In genomic region chr17:41915566-41915965, GRCh38 we compare ENCODE assay signal across 16 cellular contexts. TPM values are rescaled to one million over a fixed set of nuclear protein-coding genes. Genes with fewer than 3 reads are reported as not detected.
DNase-seq lines count a peak whose midpoint lies in the region; ATAC-seq, FAIRE-seq and TF ChIP-seq lines count a peak whose summit lies in the region.
"Had no signal": no experiment of that assay in that cellular context is flagged by ENCODE, and none has a peak within 500 bp of the region (broad histone marks: within the 10 kb centered on the region; RNA-seq: fewer than 3 reads in every experiment).

No MANE protein-coding gene starts in this region.

- POLR2A ChIA-PET in A549 (lab: Yijun Ruan, JAX), result no interaction called here

- H3K4me3 Mint-ChIP-seq in activated naive CD8-positive, alpha-beta T cell treated with anti-CD3 and anti-CD28 coated beads, Interleukin-2, amount 50 U/mL, for 24 hours, result peak overlapping the region; percentile 19

- TF ChIP-seq CTCF in A549 (IDR thresholded peaks at IDR 0.05), result no peak
- TF ChIP-seq CTCF in DND-41 (IDR thresholded peaks at IDR 0.05; ENCODE audit: borderline replicate concordance, extremely low read depth, low read length, poor library complexity, severe bottlenecking), result no peak
- no peak for TF ChIP-seq CTCF in keratinocyte (optimal IDR thresholded peaks at IDR 0.05 in 1 of 3, IDR thresholded peaks at IDR 0.05 in 1 of 3, conservative IDR thresholded peaks at IDR 0.05 in 1 of 3; ENCODE audit: extremely low read depth in 1 of 3, insufficient read depth in 2 of 3, low read length in 3 of 3)
- no peak for TF ChIP-seq CTCF in psoas muscle (IDR thresholded peaks at IDR 0.05)
- TF ChIP-seq CTCF in foreskin fibroblast (IDR thresholded peaks at IDR 0.05; ENCODE audit: low read depth, low read length), result no peak
- no peak for TF ChIP-seq CTCF in tibial artery (IDR thresholded peaks at IDR 0.05)

- H3K9me3 ChIP-seq in A549 (no peaks in the 10 kb centered on the region), DND-41 (ENCODE audit: insufficient read depth, low read length, severe bottlenecking) (no peaks in the 10 kb centered on the region), keratinocyte (ENCODE audit: control insufficient read depth, low read depth, low read length) (no peaks in the 10 kb centered on the region), psoas muscle (no peaks in the 10 kb centered on the region), tibial artery (no peaks in the 10 kb centered on the region)
- H3K9me3 ChIP-seq: mucosa of descending colon had no signal

- peak overlapping the region; percentile 94 for H3K4me3 ChIP-seq in A549
- H3K4me3 ChIP-seq in DND-41 (ENCODE audit: low read depth in 1 of 2, low read length in 2 of 2), result no peak overlapping the region
- H3K4me3 ChIP-seq in keratinocyte (ENCODE audit: control insufficient read depth in 2 of 3, extremely low read depth in 1 of 3, insufficient read depth in 2 of 3, low read depth in 1 of 3, low read length in 3 of 3), result no peak overlapping the region
- no peak overlapping the region for H3K4me3 ChIP-seq in psoas muscle
- no peak overlapping the region for H3K4me3 ChIP-seq in foreskin fibroblast (ENCODE audit: low read depth in 1 of 2, low read length in 2 of 2)
- no peak overlapping the region for H3K4me3 ChIP-seq in tibial artery
- H3K4me3 ChIP-seq: mucosa of descending colon had no signal

- dilution Hi-C loops in keratinocyte (cut with MboI; ENCODE audit: extremely low pct_ligation_motif_present, low sequenced_read_pairs), result no loop called here

- CTCF ChIA-PET in A549 (lab: Yijun Ruan, JAX), result interaction anchor here (0.6 to 11.5 kb wide), 8 partner anchors 11 to 114 kb away, joined by 3 to 111 read pairs (median 5); partner anchors contain the start of gene ODAD4

- no peak overlapping the region for H3K27ac Mint-ChIP-seq in activated naive CD8-positive, alpha-beta T cell treated with anti-CD3 and anti-CD28 coated beads, Interleukin-2, amount 50 U/mL, for 24 hours

- peaks cover 38% of the 10 kb centered on the region for H3K4me1 Mint-ChIP-seq in activated naive CD8-positive, alpha-beta T cell treated with anti-CD3 and anti-CD28 coated beads, Interleukin-2, amount 50 U/mL, for 24 hours

- H4K20me1 ChIP-seq in DND-41 (ENCODE audit: insufficient read depth, low read length) (peaks cover 73% of the 10 kb centered on the region), keratinocyte (ENCODE audit: control insufficient read depth, extremely low read depth, insufficient read depth, low read length) (peaks cover 64% of the 10 kb centered on the region)

- no peaks in the 10 kb centered on the region for H3K9me3 Mint-ChIP-seq in activated naive CD8-positive, alpha-beta T cell treated with anti-CD3 and anti-CD28 coated beads, Interleukin-2, amount 50 U/mL, for 24 hours

- H3K36me3 ChIP-seq in DND-41 (ENCODE audit: insufficient read depth, low read length), result peaks cover 59% of the 10 kb centered on the region
- peaks cover 43 to 45% of the 10 kb centered on the region in 2 experiments for H3K36me3 ChIP-seq in keratinocyte (ENCODE audit: control insufficient read depth in 2 of 2, extremely low read depth in 1 of 2, insufficient read depth in 2 of 2, low read length in 2 of 2)
- peaks cover 0 to 31% of the 10 kb centered on the region in 2 donors for H3K36me3 ChIP-seq in psoas muscle (ENCODE audit: insufficient read depth in 1 of 2, low read depth in 1 of 2)
- peaks cover 22 to 33% (median 33%) of the 10 kb centered on the region in 3 donors for H3K36me3 ChIP-seq in tibial artery

- no peak for TF ChIP-seq POLR2A in A549 (IDR thresholded peaks at IDR 0.05; ENCODE audit: low read length)

- FAIRE-seq in A549 (lab: Jason Lieb, UNC) (no peak), keratinocyte (lab: Jason Lieb, UNC) (no peak)
- FAIRE-seq: urothelium cell line had no signal

- ATAC-seq in A549, result no peak
- no peak for ATAC-seq in DND-41 (ENCODE audit: insufficient read depth, low read depth)
- ATAC-seq in activated naive CD8-positive, alpha-beta T cell treated with anti-CD3 and anti-CD28 coated beads, Interleukin-2, amount 50 U/mL, for 24 hours, result no peak
- no peak for ATAC-seq in psoas muscle
- ATAC-seq: mucosa of descending colon, sciatic nerve had no signal

- H3K9ac ChIP-seq in DND-41 (ENCODE audit: low read depth, low read length) (peak overlapping the region; percentile 17; the same call in 1 of the 2 replicates), keratinocyte (ENCODE audit: control insufficient read depth, extremely low read depth, insufficient read depth, low read length) (no peak overlapping the region)

- TF ChIP-seq RAD21 in A549 (conservative IDR thresholded peaks at IDR 0.05 in 1 of 2, IDR thresholded peaks at IDR 0.05 in 1 of 2), result no peak

- intact Hi-C loops in psoas muscle (cut with DNase I), result no loop called here
- intact Hi-C loops in tibial artery (cut with DNase I; ENCODE audit: low total_unique reads), result no loop called here

- peak overlapping the region; percentile 91 for H3K4me2 ChIP-seq in A549
- peak overlapping the region; percentile 87 for H3K4me2 ChIP-seq in DND-41 (ENCODE audit: insufficient read depth, low read length)
- peak overlapping the region; percentile 7 for H3K4me2 ChIP-seq in keratinocyte (ENCODE audit: control insufficient read depth, extremely low read depth, insufficient read depth, low read depth, low read length)

- 18% methylated on average over 2 of the region's 2 CpGs for WGBS in A549 (ENCODE audit: missing lambda C conversion rate)
- WGBS in psoas muscle, 3 donors, result 76 to 94% (median 80%) methylated on average over 2 of the region's 2 CpGs

- H3K27ac ChIP-seq in A549, result peak overlapping the region; percentile 93 to 96
- H3K27ac ChIP-seq in DND-41 (ENCODE audit: low read length), result no peak overlapping the region
- H3K27ac ChIP-seq in keratinocyte (ENCODE audit: control insufficient read depth, insufficient read depth, low read length), result no peak overlapping the region
- H3K27ac ChIP-seq in psoas muscle, result no peak overlapping the region
- no peak overlapping the region for H3K27ac ChIP-seq in tibial artery

- no peaks in the 10 kb centered on the region for H3K27me3 Mint-ChIP-seq in activated naive CD8-positive, alpha-beta T cell treated with anti-CD3 and anti-CD28 coated beads, Interleukin-2, amount 50 U/mL, for 24 hours

- peaks cover 80% of the 10 kb centered on the region for H3K4me1 ChIP-seq in A549
- peaks cover 34% of the 10 kb centered on the region for H3K4me1 ChIP-seq in DND-41 (ENCODE audit: insufficient read depth, low read length)
- peaks cover 34% of the 10 kb centered on the region for H3K4me1 ChIP-seq in keratinocyte (ENCODE audit: control insufficient read depth, extremely low read depth, insufficient read depth, low read length)
- H3K4me1 ChIP-seq in psoas muscle, result peaks cover 15% of the 10 kb centered on the region
- H3K4me1 ChIP-seq in tibial artery, result peaks cover 0 to 41% (median 20%) of the 10 kb centered on the region in 4 donors

- H3K36me3 Mint-ChIP-seq in activated naive CD8-positive, alpha-beta T cell treated with anti-CD3 and anti-CD28 coated beads, Interleukin-2, amount 50 U/mL, for 24 hours (ENCODE audit: low read depth), result peaks cover 37% of the 10 kb centered on the region

- H3K27me3 ChIP-seq in DND-41 (ENCODE audit: insufficient read depth, low read length, poor library complexity) (no peaks in the 10 kb centered on the region), keratinocyte (ENCODE audit: control insufficient read depth, extremely low read depth, insufficient read depth, low read length) (no peaks in the 10 kb centered on the region), psoas muscle (ENCODE audit: insufficient read depth in 3 of 3, low read length in 2 of 3) (no peaks in the 10 kb centered on the region), tibial artery (no peaks in the 10 kb centered on the region)

- no peak for TF ChIP-seq EP300 in A549 (IDR thresholded peaks at IDR 0.05)

- peaks cover 8% of the 10 kb centered on the region for H3K9me1 ChIP-seq in keratinocyte (ENCODE audit: control insufficient read depth, extremely low read depth, insufficient read depth, low read length)

- no peak for DNase-seq in A549 (ENCODE audit: low read depth in 1 of 2, low spot score in 1 of 2)
- no peak for DNase-seq in DND-41
- DNase-seq in activated naive CD8-positive, alpha-beta T cell treated with anti-CD3 and anti-CD28 coated beads, Interleukin-2, amount 50 U/mL, for 24 hours, result no peak
- DNase-seq in keratinocyte (ENCODE audit: low read depth, low spot score), result no peak
- no peak for DNase-seq in psoas muscle
- no peak for DNase-seq in dedifferentiated amniotic fluid mesenchymal stem cell (ENCODE audit: extremely low spot score)
- DNase-seq in foreskin fibroblast, result no peak
- no peak for DNase-seq in tibial artery
- DNase-seq: activated CD4-positive, CD25-positive, alpha-beta regulatory T cell treated with anti-CD3 and anti-CD28 coated beads, Interleukin-2, amount 50 U/mL, for 72 hours; erythroblast; mucosa of descending colon; NCI-H1048; NCI-H510A treated with DMSO at 0.1 percent for 48 hours; SHP77 had no signal

- H3K79me2 ChIP-seq in DND-41 (ENCODE audit: insufficient read depth, low read length) (peaks cover 82% of the 10 kb centered on the region), keratinocyte (ENCODE audit: control insufficient read depth, insufficient read depth, low read length) (peaks cover 77% of the 10 kb centered on the region)

- H2AFZ ChIP-seq in DND-41 (ENCODE audit: low read depth, low read length), result no peak overlapping the region
- no peak overlapping the region for H2AFZ ChIP-seq in keratinocyte (ENCODE audit: control insufficient read depth, low read length)

RNA-seq across cellular contexts. Expression of gene ACLY, which starts 3.2 kb away (rescaled TPM):
- polyA plus RNA-seq in A549 (2011; rRNA removed), result 367 and 376 TPM in 2 replicates
- 262 and 313 TPM in 2 replicates for polyA plus RNA-seq in A549 (2012; cell fraction: cytosol; rRNA removed)
- 414 and 459 TPM in 2 replicates for polyA plus RNA-seq in A549 (2012; cell fraction: nucleus; rRNA removed)
- 337 to 355 TPM (median 344 TPM) in 3 replicates for polyA plus RNA-seq in A549 (2017; fragmentation: RNase III; extraction: RNeasy Plus Mini Kit Qiagen cat#74134 plus additional on column Dnase treatment)
- polyA minus RNA-seq in A549 (2011; rRNA and poly(A)+ RNA removed), result 672 and 786 TPM in 2 replicates
- polyA plus RNA-seq in keratinocyte, result 310 to 444 TPM (median 363 TPM) in 3 replicates
- polyA plus RNA-seq in keratinocyte (2011; ENCODE audit: low read depth), result 94.7 TPM
- 297 and 320 TPM in 2 replicates for polyA plus RNA-seq in keratinocyte (2011; cell fraction: cytosol; rRNA removed)
- polyA plus RNA-seq in keratinocyte (2011; cell fraction: nucleus; rRNA removed), result 455 and 462 TPM in 2 replicates
- 54.0 and 345 TPM in 2 replicates for polyA plus RNA-seq in keratinocyte (2012; ENCODE audit: low replicate concordance)
- 676 to 815 TPM (median 678 TPM) in 3 replicates for polyA minus RNA-seq in keratinocyte
- 655 TPM for polyA minus RNA-seq in keratinocyte (2011; cell fraction: cytosol; rRNA and poly(A)+ RNA removed)
- polyA minus RNA-seq in keratinocyte (2011; cell fraction: nucleus; rRNA and poly(A)+ RNA removed), result 479 and 627 TPM in 2 replicates
- total RNA-seq in psoas muscle, result 10 to 100 TPM; 18.6 to 24.1 (median 21.5) TPM
- polyA plus RNA-seq in psoas muscle, result 10 to 100 TPM; 10.5 to 20.5 (median 17.9) TPM

RNA-seq across cellular contexts. Expression of gene ODAD4, which starts 14.9 kb away (rescaled TPM):
- polyA plus RNA-seq in A549 (2011; rRNA removed) (2.0 and 2.3 TPM in 2 replicates), A549 (2017; fragmentation: RNase III; extraction: RNeasy Plus Mini Kit Qiagen cat#74134 plus additional on column Dnase treatment) (2.2 to 2.5 TPM (median 2.3 TPM) in 3 replicates), keratinocyte (0.07 to 0.20 TPM (median 0.17 TPM) in 3 replicates), psoas muscle (under 1 TPM; 0.31 to 0.99 (median 0.63) TPM)
- 0.47 and 0.56 TPM in 2 replicates for polyA plus RNA-seq in A549 (2012; cell fraction: cytosol; rRNA removed)
- polyA plus RNA-seq in A549 (2012; cell fraction: nucleus; rRNA removed), result 0.64 and 0.80 TPM in 2 replicates
- 2.8 TPM in 2 replicates for polyA minus RNA-seq in A549 (2011; rRNA and poly(A)+ RNA removed)
- 0.12 TPM for polyA plus RNA-seq in keratinocyte (2011; ENCODE audit: low read depth)
- 0.05 and 0.18 TPM in 2 replicates for polyA plus RNA-seq in keratinocyte (2011; cell fraction: cytosol; rRNA removed)
- 0.20 and 0.27 TPM in 2 replicates for polyA plus RNA-seq in keratinocyte (2011; cell fraction: nucleus; rRNA removed)
- polyA plus RNA-seq in keratinocyte (2012; ENCODE audit: low replicate concordance), result 0.18 TPM in 1 of 2 replicates, not detected in the other
- polyA minus RNA-seq in keratinocyte, result not detected in 3 replicates
- polyA minus RNA-seq in keratinocyte (2011; cell fraction: cytosol; rRNA and poly(A)+ RNA removed), result not detected
- not detected in 2 replicates for polyA minus RNA-seq in keratinocyte (2011; cell fraction: nucleus; rRNA and poly(A)+ RNA removed)
- under 1 TPM in 2 of 4 donors, not detected in 2; 0.17 to 0.32 TPM for total RNA-seq in psoas muscle

RNA-seq across cellular contexts. Expression of gene KLHL11, which starts 50.3 kb away (rescaled TPM):
- polyA plus RNA-seq in A549 (2011; rRNA removed) (12.7 and 13.7 TPM in 2 replicates), A549 (2017; fragmentation: RNase III; extraction: RNeasy Plus Mini Kit Qiagen cat#74134 plus additional on column Dnase treatment) (3.1 to 3.8 TPM (median 3.8 TPM) in 3 replicates), keratinocyte (4.7 to 6.7 TPM (median 5.2 TPM) in 3 replicates), psoas muscle (1 to 10 TPM; 1.1 to 6.1 (median 1.4) TPM)
- 3.3 and 4.2 TPM in 2 replicates for polyA plus RNA-seq in A549 (2012; cell fraction: cytosol; rRNA removed)
- 2.4 and 2.8 TPM in 2 replicates for polyA plus RNA-seq in A549 (2012; cell fraction: nucleus; rRNA removed)
- polyA minus RNA-seq in A549 (2011; rRNA and poly(A)+ RNA removed), result 36.7 and 42.0 TPM in 2 replicates
- polyA plus RNA-seq in keratinocyte (2011; ENCODE audit: low read depth), result 4.3 TPM
- 2.5 and 4.3 TPM in 2 replicates for polyA plus RNA-seq in keratinocyte (2011; cell fraction: cytosol; rRNA removed)
- polyA plus RNA-seq in keratinocyte (2011; cell fraction: nucleus; rRNA removed), result 5.9 and 7.6 TPM in 2 replicates
- 2.1 and 3.9 TPM in 2 replicates for polyA plus RNA-seq in keratinocyte (2012; ENCODE audit: low replicate concordance)
- 11.0 to 29.8 TPM (median 24.6 TPM) in 3 replicates for polyA minus RNA-seq in keratinocyte
- polyA minus RNA-seq in keratinocyte (2011; cell fraction: cytosol; rRNA and poly(A)+ RNA removed), result 15.7 TPM
- 15.4 and 25.7 TPM in 2 replicates for polyA minus RNA-seq in keratinocyte (2011; cell fraction: nucleus; rRNA and poly(A)+ RNA removed)
- 1 to 10 TPM; 2.1 to 3.4 (median 2.5) TPM for total RNA-seq in psoas muscle

RNA-seq across cellular contexts. Expression of gene CNP, which starts 51.0 kb away (rescaled TPM):
- polyA plus RNA-seq in A549 (2011; rRNA removed) (38.6 and 49.8 TPM in 2 replicates), A549 (2017; fragmentation: RNase III; extraction: RNeasy Plus Mini Kit Qiagen cat#74134 plus additional on column Dnase treatment) (113 to 118 TPM (median 116 TPM) in 3 replicates), keratinocyte (32.4 to 37.8 TPM (median 37.2 TPM) in 3 replicates), psoas muscle (10 to 100 TPM; 17.6 to 22.6 (median 21.2) TPM)
- polyA plus RNA-seq in A549 (2012; cell fraction: cytosol; rRNA removed), result 42.8 and 51.2 TPM in 2 replicates
- polyA plus RNA-seq in A549 (2012; cell fraction: nucleus; rRNA removed), result 57.8 and 66.7 TPM in 2 replicates
- polyA minus RNA-seq in A549 (2011; rRNA and poly(A)+ RNA removed), result 133 and 161 TPM in 2 replicates
- 20.2 TPM for polyA plus RNA-seq in keratinocyte (2011; ENCODE audit: low read depth)
- polyA plus RNA-seq in keratinocyte (2011; cell fraction: cytosol; rRNA removed), result 21.6 and 35.4 TPM in 2 replicates
- 24.5 and 34.5 TPM in 2 replicates for polyA plus RNA-seq in keratinocyte (2011; cell fraction: nucleus; rRNA removed)
- 18.9 and 48.6 TPM in 2 replicates for polyA plus RNA-seq in keratinocyte (2012; ENCODE audit: low replicate concordance)
- 76.8 to 188 TPM (median 114 TPM) in 3 replicates for polyA minus RNA-seq in keratinocyte
- polyA minus RNA-seq in keratinocyte (2011; cell fraction: cytosol; rRNA and poly(A)+ RNA removed), result 68.3 TPM
- polyA minus RNA-seq in keratinocyte (2011; cell fraction: nucleus; rRNA and poly(A)+ RNA removed), result 22.4 and 60.7 TPM in 2 replicates
- 10 to 100 TPM; 21.0 to 26.8 (median 22.9) TPM for total RNA-seq in psoas muscle

Comparison
In these comparisons a context has a peak if more than half of its experiments do, and no peak if none do; other contexts are left out.
1. H3K27ac ChIP-seq: peak in A549 (2 of 2); none in DND-41 (single experiment), keratinocyte (single experiment), psoas muscle (single experiment) and tibial artery (0 of 2).
2. H3K4me2 ChIP-seq: peak in every context shown above with its lines; median percentile 91 in A549; 87 in DND-41; 7 in keratinocyte.